Comparison of ENCODE assay signal across 22 cellular contexts in genomic region chr10:44463511-44464121, GRCh38.
DNase-seq lines count a peak whose midpoint lies in the region; ATAC-seq and TF ChIP-seq lines count a peak whose summit lies in the region.
"Had no signal": no experiment of that assay in that cellular context is flagged by ENCODE, and none has a peak within 500 bp of the region (broad histone marks: within the 10 kb centered on the region; RNA-seq: fewer than 3 reads in every experiment).

No MANE protein-coding gene starts in this region.

- no peaks in the 10 kb centered on the region for H4K20me1 ChIP-seq in neural progenitor cell (ENCODE audit: low read depth)
- H4K20me1 ChIP-seq: BLaER1 had no signal

- TF ChIP-seq CTCF in RWPE2 (IDR thresholded peaks at IDR 0.05; ENCODE audit: poor library complexity, severe bottlenecking) (no peak), fibroblast of mammary gland (conservative IDR thresholded peaks at IDR 0.05; ENCODE audit: control insufficient read depth, insufficient read depth, low read depth, low read length) (no peak), type B pancreatic cell (conservative IDR thresholded peaks at IDR 0.05) (no peak), neural progenitor cell (IDR thresholded peaks at IDR 0.05) (no peak), dorsolateral prefrontal cortex (IDR thresholded peaks at IDR 0.05 in 54 of 56, conservative IDR thresholded peaks at IDR 0.05 in 2 of 56; ENCODE audit: low read depth in 1 of 56, partially characterized antibody in 56 of 56) (no peak)

- intact Hi-C loops in dorsolateral prefrontal cortex (cut with DNase I), result no loop called here

- H3K9me3 Mint-ChIP-seq in type B pancreatic cell (no peaks in the 10 kb centered on the region), neural progenitor cell (no peaks in the 10 kb centered on the region)
- H3K9me3 Mint-ChIP-seq: activated naive CD8-positive, alpha-beta T cell treated with anti-CD3 and anti-CD28 coated beads, Interleukin-2, amount 50 U/mL, for 24 hours; dendritic cell treated with granulocyte-macrophage colony-stimulating factor and Interleukin-4, amounts not matched to agents 40 ng/mL and 50 ng/mL, for 4 days; mesothelial cell of epicardium; natural killer cell had no signal

- no peak overlapping the region for H2AFZ ChIP-seq in neural progenitor cell (replicated peaks)

- ATAC-seq in RWPE2 (ENCODE audit: low read depth), result peak; percentile 63
- ATAC-seq: activated naive CD8-positive, alpha-beta T cell treated with anti-CD3 and anti-CD28 coated beads, Interleukin-2, amount 50 U/mL, for 24 hours; natural killer cell; T-helper 17 cell had no signal

- H3K4me1 Mint-ChIP-seq in type B pancreatic cell (ENCODE audit: unreplicated experiment), result peaks cover 43% of the 10 kb centered on the region
- H3K4me1 Mint-ChIP-seq in neural progenitor cell, result peaks cover 8% of the 10 kb centered on the region
- H3K4me1 Mint-ChIP-seq: activated naive CD8-positive, alpha-beta T cell treated with anti-CD3 and anti-CD28 coated beads, Interleukin-2, amount 50 U/mL, for 24 hours had no signal

- H3K27me3 Mint-ChIP-seq in type B pancreatic cell (no peaks in the 10 kb centered on the region), neural progenitor cell (ENCODE audit: insufficient read depth, low read depth) (peaks cover 5% of the 10 kb centered on the region)

- no peaks in the 10 kb centered on the region for H3K36me3 Mint-ChIP-seq in type B pancreatic cell
- no peaks in the 10 kb centered on the region for H3K36me3 Mint-ChIP-seq in neural progenitor cell
- H3K36me3 Mint-ChIP-seq: mesothelial cell of epicardium, natural killer cell had no signal

- H3K27ac ChIP-seq in RWPE2 (ENCODE audit: poor library complexity, severe bottlenecking), result peak overlapping the region; percentile 58
- no peak overlapping the region for H3K27ac ChIP-seq in neural progenitor cell
- no peak overlapping the region for H3K27ac ChIP-seq in dorsolateral prefrontal cortex
- H3K27ac ChIP-seq: BLaER1, cardiac muscle cell, SJSA1, tibial artery, VCaP had no signal

- no peaks in the 10 kb centered on the region for H3F3A ChIP-seq in neural progenitor cell (ENCODE audit: low read depth)

- no peaks in the 10 kb centered on the region for H3K27me3 ChIP-seq in RWPE2 (ENCODE audit: insufficient read depth, poor library complexity, severe bottlenecking)
- H3K27me3 ChIP-seq in neural progenitor cell, result no peaks in the 10 kb centered on the region
- peaks cover 0 to 34% (median 0%) of the 10 kb centered on the region in 45 donors for H3K27me3 ChIP-seq in dorsolateral prefrontal cortex
- H3K27me3 ChIP-seq: BLaER1, cardiac muscle cell, SJSA1 had no signal

- H3K79me2 ChIP-seq in neural progenitor cell (ENCODE audit: low read depth), result no peaks in the 10 kb centered on the region

- H3K9ac ChIP-seq in neural progenitor cell, result no peak overlapping the region
- H3K9ac ChIP-seq: BLaER1 had no signal

- H3K4me3 Mint-ChIP-seq in type B pancreatic cell, result peak overlapping the region; percentile 8
- no peak overlapping the region for H3K4me3 Mint-ChIP-seq in neural progenitor cell
- H3K4me3 Mint-ChIP-seq: activated naive CD8-positive, alpha-beta T cell treated with anti-CD3 and anti-CD28 coated beads, Interleukin-2, amount 50 U/mL, for 24 hours; dendritic cell treated with granulocyte-macrophage colony-stimulating factor and Interleukin-4, amounts not matched to agents 40 ng/mL and 50 ng/mL, for 4 days; mesothelial cell of epicardium; natural killer cell; T-helper 17 cell had no signal

- H3K4me3 ChIP-seq in RWPE2 (ENCODE audit: severe bottlenecking) (no peak overlapping the region), fibroblast of mammary gland (ENCODE audit: control insufficient read depth, low read depth, low read length) (no peak overlapping the region), neural progenitor cell (no peak overlapping the region), dorsolateral prefrontal cortex (no peak overlapping the region)
- H3K4me3 ChIP-seq: BLaER1, cardiac muscle cell, SJSA1, tibial artery had no signal

- H3K4me2 ChIP-seq in neural progenitor cell, result no peak overlapping the region
- H3K4me2 ChIP-seq: BLaER1 had no signal

- DNase-seq in GM03348 (ENCODE audit: low spot score), result peak; percentile 85
- DNase-seq in RWPE2 (ENCODE audit: low spot score), result no peak
- DNase-seq in fibroblast of mammary gland (ENCODE audit: low read depth), result peak; percentile 34
- DNase-seq in type B pancreatic cell (ENCODE audit: extremely low spot score, unreplicated experiment), result no peak
- no peak for DNase-seq in neural progenitor cell (ENCODE audit: low spot score)
- no peak for DNase-seq in dorsolateral prefrontal cortex
- no peak for DNase-seq in NCI-H1105 treated with DMSO at 0.1 percent for 48 hours (lab: John Stamatoyannopoulos, UW)
- DNase-seq: activated CD4-positive, alpha-beta T cell treated with anti-CD3 and anti-CD28 coated beads, Interleukin-2, amount 50 U/mL, for 1 hour; activated naive CD8-positive, alpha-beta T cell treated with anti-CD3 and anti-CD28 coated beads, Interleukin-2, amount 50 U/mL, for 24 hours; Calu3; natural killer cell; NCI-H1436; NCI-H524 treated with DMSO at 0.1 percent for 48 hours; stimulated activated naive CD4-positive, alpha-beta T cell; T-helper 17 cell; tibial artery had no signal

- peaks cover 20% of the 10 kb centered on the region for H3K4me1 ChIP-seq in RWPE2 (ENCODE audit: insufficient read depth, poor library complexity, severe bottlenecking)
- peaks cover 5% of the 10 kb centered on the region for H3K4me1 ChIP-seq in neural progenitor cell
- H3K4me1 ChIP-seq: SJSA1, tibial artery had no signal

- no peaks in the 10 kb centered on the region for H3K36me3 ChIP-seq in RWPE2 (ENCODE audit: low read depth)
- H3K36me3 ChIP-seq in neural progenitor cell, result no peaks in the 10 kb centered on the region
- H3K36me3 ChIP-seq: BLaER1, cardiac muscle cell, SJSA1, tibial artery had no signal

- no peaks in the 10 kb centered on the region for H3K9me3 ChIP-seq in RWPE2 (ENCODE audit: severe bottlenecking)
- H3K9me3 ChIP-seq in neural progenitor cell (ENCODE audit: low read depth), result no peaks in the 10 kb centered on the region
- H3K9me3 ChIP-seq: BLaER1, SJSA1, tibial artery had no signal

- H3K27ac Mint-ChIP-seq in type B pancreatic cell, result no peak overlapping the region
- no peak overlapping the region for H3K27ac Mint-ChIP-seq in neural progenitor cell
- H3K27ac Mint-ChIP-seq: activated naive CD8-positive, alpha-beta T cell treated with anti-CD3 and anti-CD28 coated beads, Interleukin-2, amount 50 U/mL, for 24 hours; dendritic cell treated with granulocyte-macrophage colony-stimulating factor and Interleukin-4, amounts not matched to agents 40 ng/mL and 50 ng/mL, for 4 days; mesothelial cell of epicardium; natural killer cell; T-helper 17 cell had no signal

Comparison
In these comparisons a context has a peak if more than half of its experiments do, and no peak if none do; other contexts are left out.
1. DNase-seq: peak in GM03348 (single experiment) and fibroblast of mammary gland (single experiment); none in RWPE2 (single experiment), type B pancreatic cell (single experiment), neural progenitor cell (single experiment), dorsolateral prefrontal cortex (0 of 10) and NCI-H1105 treated with DMSO at 0.1 percent for 48 hours (single experiment).